Comparison of ENCODE assay signal across 29 cellular contexts in genomic region chr3:9125278-9125951, GRCh38.
"Had no signal": no experiment of that assay in that cellular context is flagged by ENCODE, and none has a peak within 500 bp of the region (broad histone marks: within the 10 kb centered on the region; RNA-seq: fewer than 3 reads in every experiment).

No MANE protein-coding gene starts in this region.

- H3K27me3 Mint-ChIP-seq: activated naive CD8-positive, alpha-beta T cell treated with anti-CD3 and anti-CD28 coated beads for 36 hours; natural killer cell treated with Interleukin-12 subunit alpha and Interleukin-12 subunit beta and Interleukin-15 and Interleukin-18, amount 100 ng/mL, for 72 hours; T-cell had no signal

- H3K36me3 ChIP-seq: adrenal gland, right atrium auricular region, thyroid gland had no signal

- H3K4me3 ChIP-seq: adrenal gland, body of pancreas, gastroesophageal sphincter, right atrium auricular region, smooth muscle cell, stomach, thyroid gland had no signal

- H3K9me3 ChIP-seq: adrenal gland, body of pancreas, gastroesophageal sphincter, right atrium auricular region, stomach, thyroid gland had no signal

- H3K27me3 ChIP-seq: adrenal gland, body of pancreas, gastroesophageal sphincter, right atrium auricular region, stomach, thyroid gland had no signal

- H3K9me3 Mint-ChIP-seq: activated naive CD4-positive, alpha-beta T cell treated with anti-CD3 and anti-CD28 coated beads for 36 hours; activated naive CD8-positive, alpha-beta T cell treated with anti-CD3 and anti-CD28 coated beads for 36 hours; activated T-helper 1 cell treated with anti-CD3 and anti-CD28 coated beads, Interleukin-12 subunit alpha, Interleukin-12 subunit beta, Interleukin-2, Interleukin-4 antibody, amounts not matched to agents 30 ng/mL and 10 ng/mL and 1 ng/mL, durations not matched to agents 14 hours and 24 hours and 36 hours; effector memory CD8-positive, alpha-beta T cell; immature natural killer cell; natural killer cell treated with Interleukin-12 subunit alpha and Interleukin-12 subunit beta and Interleukin-15 and Interleukin-18, amount 100 ng/mL, for 72 hours; stimulated activated naive B cell treated with anti-CD40 and anti-IgM and Interleukin-4, amounts not matched to agents 10 μg/mL and 1 μg/mL and 100 μg/mL, for 72 hours; T-cell; T-helper 2 cell treated with Interferon-gamma antibody and Interleukin-4, amounts not matched to agents 5 μg/mL and 100 μg/mL, for 36 hours had no signal

- H3K4me2 ChIP-seq: smooth muscle cell had no signal

- H3K4me1 ChIP-seq: adrenal gland, body of pancreas, gastroesophageal sphincter, parathyroid adenoma, right atrium auricular region, thyroid gland had no signal

- H3K27ac ChIP-seq: adrenal gland, body of pancreas, gastroesophageal sphincter, parathyroid adenoma, right atrium auricular region, thyroid gland had no signal

- H3K9ac ChIP-seq: parathyroid adenoma had no signal

- H3K79me2 ChIP-seq: parathyroid adenoma had no signal

- H3K4me1 Mint-ChIP-seq: activated naive CD8-positive, alpha-beta T cell treated with anti-CD3 and anti-CD28 coated beads for 36 hours; immature natural killer cell; stimulated activated naive B cell treated with anti-CD40 and anti-IgM and Interleukin-4, amounts not matched to agents 10 μg/mL and 1 μg/mL and 100 μg/mL, for 72 hours had no signal

- H3K4me3 Mint-ChIP-seq: activated naive CD4-positive, alpha-beta T cell treated with anti-CD3 and anti-CD28 coated beads for 36 hours; activated naive CD8-positive, alpha-beta T cell treated with anti-CD3 and anti-CD28 coated beads for 36 hours; activated T-helper 1 cell treated with anti-CD3 and anti-CD28 coated beads, Interleukin-12 subunit alpha, Interleukin-12 subunit beta, Interleukin-2, Interleukin-4 antibody, amounts not matched to agents 30 ng/mL and 10 ng/mL and 1 ng/mL, durations not matched to agents 14 hours and 24 hours and 36 hours; effector memory CD8-positive, alpha-beta T cell; immature natural killer cell; natural killer cell treated with Interleukin-12 subunit alpha and Interleukin-12 subunit beta and Interleukin-15 and Interleukin-18, amount 100 ng/mL, for 72 hours; stimulated activated naive B cell treated with anti-CD40 and anti-IgM and Interleukin-4, amounts not matched to agents 10 μg/mL and 1 μg/mL and 100 μg/mL, for 72 hours; T-cell; T-helper 2 cell treated with Interferon-gamma antibody and Interleukin-4, amounts not matched to agents 5 μg/mL and 100 μg/mL, for 36 hours had no signal

- H3K27ac Mint-ChIP-seq: activated naive CD4-positive, alpha-beta T cell treated with anti-CD3 and anti-CD28 coated beads for 36 hours; activated naive CD8-positive, alpha-beta T cell treated with anti-CD3 and anti-CD28 coated beads for 36 hours; activated T-helper 1 cell treated with anti-CD3 and anti-CD28 coated beads, Interleukin-12 subunit alpha, Interleukin-12 subunit beta, Interleukin-2, Interleukin-4 antibody, amounts not matched to agents 30 ng/mL and 10 ng/mL and 1 ng/mL, durations not matched to agents 14 hours and 24 hours and 36 hours; effector memory CD8-positive, alpha-beta T cell; immature natural killer cell; natural killer cell treated with Interleukin-12 subunit alpha and Interleukin-12 subunit beta and Interleukin-15 and Interleukin-18, amount 100 ng/mL, for 72 hours; stimulated activated naive B cell treated with anti-CD40 and anti-IgM and Interleukin-4, amounts not matched to agents 10 μg/mL and 1 μg/mL and 100 μg/mL, for 72 hours; T-cell; T-helper 2 cell treated with Interferon-gamma antibody and Interleukin-4, amounts not matched to agents 5 μg/mL and 100 μg/mL, for 36 hours had no signal

- DNase-seq: activated CD4-positive, alpha-beta T cell treated with anti-CD3 and anti-CD28 coated beads for 48 hours; activated CD4-positive, alpha-beta T cell treated with anti-CD3 and anti-CD28 coated beads, Interleukin-2, amount 50 U/mL, for 48 hours; activated CD8-positive, alpha-beta memory T cell treated with anti-CD3 and anti-CD28 coated beads for 24 hours; activated effector memory CD4-positive, alpha-beta T cell treated with anti-CD3 and anti-CD28 coated beads, Interleukin-2, amount 50 U/mL, for 16 hours; activated naive CD4-positive, alpha-beta T cell treated with anti-CD3 and anti-CD28 coated beads for 36 hours; activated naive CD8-positive, alpha-beta T cell treated with anti-CD3 and anti-CD28 coated beads for 36 hours; activated T-cell treated with anti-CD3 and anti-CD28 coated beads, Interleukin-2, amount 50 U/mL, for 1 hour; adrenal gland; aorta; body of pancreas; cortex of kidney; effector memory CD8-positive, alpha-beta T cell; head of caudate nucleus; hippocampal formation; immature natural killer cell; kidney; left colon; stimulated activated CD4-positive, alpha-beta T cell treated with anti-CD3 and anti-CD28 coated beads, Interleukin-2, amount 100 ng/mL, for 24 hours; stimulated activated naive B cell treated with anti-CD40 and anti-IgM and Interleukin-4, amounts not matched to agents 10 μg/mL and 1 μg/mL and 100 μg/mL, for 72 hours; stomach; T-cell; thyroid gland had no signal

- H2AFZ ChIP-seq: parathyroid adenoma had no signal

- ATAC-seq: body of pancreas; effector memory CD8-positive, alpha-beta T cell; gastroesophageal sphincter; left colon; natural killer cell treated with Interleukin-12 subunit alpha and Interleukin-12 subunit beta and Interleukin-15 and Interleukin-18, amount 100 ng/mL, for 72 hours; stimulated activated naive B cell treated with anti-CD40 and anti-IgM and Interleukin-4, amounts not matched to agents 10 μg/mL and 1 μg/mL and 100 μg/mL, for 72 hours; T-cell had no signal

- H3K36me3 Mint-ChIP-seq: activated naive CD8-positive, alpha-beta T cell treated with anti-CD3 and anti-CD28 coated beads for 36 hours; immature natural killer cell; natural killer cell treated with Interleukin-12 subunit alpha and Interleukin-12 subunit beta and Interleukin-15 and Interleukin-18, amount 100 ng/mL, for 72 hours; stimulated activated naive B cell treated with anti-CD40 and anti-IgM and Interleukin-4, amounts not matched to agents 10 μg/mL and 1 μg/mL and 100 μg/mL, for 72 hours; T-cell had no signal
